In genomic region chr19:6233827-6234511, GRCh38 we compare ENCODE assay signal across 10 cellular contexts. TPM values are rescaled to one million over a fixed set of nuclear protein-coding genes. Genes with fewer than 3 reads are reported as not detected.
DNase-seq lines count a peak whose midpoint lies in the region; TF ChIP-seq lines count a peak whose summit lies in the region.
"Had no signal": no experiment of that assay in that cellular context is flagged by ENCODE, and none has a peak within 500 bp of the region (broad histone marks: within the 10 kb centered on the region; RNA-seq: fewer than 3 reads in every experiment).

No MANE protein-coding gene starts in this region.

- peak overlapping the region; percentile 57 for H3K27ac ChIP-seq in BLaER1
- H3K27ac ChIP-seq in endodermal cell (ENCODE audit: low read depth, low read length), result no peak overlapping the region
- H3K27ac ChIP-seq in neural progenitor cell, result no peak overlapping the region
- no peak overlapping the region for H3K27ac ChIP-seq in colonic mucosa

- intact Hi-C loops in colonic mucosa (cut with DNase I), result no loop called here

- H3K27ac Mint-ChIP-seq in endodermal cell (peak overlapping the region; percentile 44), neural progenitor cell (peak overlapping the region; percentile 11)

- peak overlapping the region; percentile 44 for H3K4me3 ChIP-seq in BLaER1
- H3K4me3 ChIP-seq in endodermal cell (ENCODE audit: low read length), result no peak overlapping the region
- H3K4me3 ChIP-seq in neural progenitor cell, result no peak overlapping the region
- no peak overlapping the region for H3K4me3 ChIP-seq in colonic mucosa

- H3K4me1 Mint-ChIP-seq in endodermal cell, result peaks cover 15% of the 10 kb centered on the region
- H3K4me1 Mint-ChIP-seq in neural progenitor cell, result peaks cover 41% of the 10 kb centered on the region

- peaks cover 100% of the 10 kb centered on the region for H3K4me1 ChIP-seq in BLaER1
- H3K4me1 ChIP-seq in endodermal cell (ENCODE audit: control insufficient read depth, insufficient read depth, low read length), result peaks cover 5% of the 10 kb centered on the region
- peaks cover 15% of the 10 kb centered on the region for H3K4me1 ChIP-seq in neural progenitor cell
- no peaks in the 10 kb centered on the region for H3K4me1 ChIP-seq in colonic mucosa

- H3K36me3 ChIP-seq in BLaER1 (peaks cover 31% of the 10 kb centered on the region), endodermal cell (ENCODE audit: control insufficient read depth, insufficient read depth, low read length) (peaks cover 12% of the 10 kb centered on the region), neural progenitor cell (no peaks in the 10 kb centered on the region), colonic mucosa (no peaks in the 10 kb centered on the region)

- WGBS in endodermal cell (ENCODE audit: insufficient coverage in 1 of 2, insufficient read length in 1 of 2), 2 experiments, result 93 to 94% methylated on average over 16 to 21 of the region's 21 CpGs

- TF ChIP-seq CTCF in endodermal cell (conservative IDR thresholded peaks at IDR 0.05) (no peak), neural progenitor cell (IDR thresholded peaks at IDR 0.05) (no peak), colonic mucosa (IDR thresholded peaks at IDR 0.05) (no peak)

- H4K20me1 ChIP-seq in BLaER1 (peaks cover 100% of the 10 kb centered on the region), neural progenitor cell (ENCODE audit: low read depth) (peaks cover 68% of the 10 kb centered on the region)

- H2AFZ ChIP-seq in neural progenitor cell (replicated peaks), result no peak overlapping the region

- H3K4me2 ChIP-seq in BLaER1, result peak overlapping the region; percentile 94
- no peak overlapping the region for H3K4me2 ChIP-seq in neural progenitor cell

- H3F3A ChIP-seq in neural progenitor cell (ENCODE audit: low read depth), result no peaks in the 10 kb centered on the region

- H3K27me3 ChIP-seq in BLaER1 (no peaks in the 10 kb centered on the region), endodermal cell (ENCODE audit: control insufficient read depth, insufficient read depth, low read length, poor library complexity, severe bottlenecking) (no peaks in the 10 kb centered on the region), neural progenitor cell (no peaks in the 10 kb centered on the region), colonic mucosa (no peaks in the 10 kb centered on the region)

- no peak overlapping the region for H3K4me3 Mint-ChIP-seq in endodermal cell
- no peak overlapping the region for H3K4me3 Mint-ChIP-seq in neural progenitor cell

- H3K9me3 ChIP-seq in BLaER1 (no peaks in the 10 kb centered on the region), endodermal cell (ENCODE audit: control insufficient read depth, low read length) (no peaks in the 10 kb centered on the region), neural progenitor cell (ENCODE audit: low read depth) (no peaks in the 10 kb centered on the region), colonic mucosa (no peaks in the 10 kb centered on the region)

- no peaks in the 10 kb centered on the region for H3K27me3 Mint-ChIP-seq in endodermal cell (ENCODE audit: insufficient read depth)
- peaks cover 4% of the 10 kb centered on the region for H3K27me3 Mint-ChIP-seq in neural progenitor cell (ENCODE audit: insufficient read depth, low read depth)

- H3K79me2 ChIP-seq in neural progenitor cell (ENCODE audit: low read depth), result peaks cover 86% of the 10 kb centered on the region

- peak; percentile 56 for DNase-seq in M059J (ENCODE audit: low read depth)
- DNase-seq in endodermal cell, result no peak
- no peak for DNase-seq in neural progenitor cell (ENCODE audit: low spot score)
- DNase-seq in SW 1271 (lab: John Stamatoyannopoulos, UW), result no peak
- no peak for DNase-seq in SHP77 treated with DMSO at 0.1 percent for 48 hours (lab: John Stamatoyannopoulos, UW)
- DNase-seq in NCI-H2029 treated with DMSO at 0.1 percent for 48 hours (lab: John Stamatoyannopoulos, UW), result no peak
- no peak for DNase-seq in colonic mucosa
- DNase-seq: activated CD4-positive, alpha-beta T cell treated with anti-CD3 and anti-CD28 coated beads for 1 hour; NCI-H446 treated with DMSO at 0.1 percent for 48 hours had no signal

- H3K36me3 Mint-ChIP-seq in endodermal cell (ENCODE audit: low read depth) (peaks cover 16% of the 10 kb centered on the region), neural progenitor cell (peaks cover 22% of the 10 kb centered on the region)

- H3K9me3 Mint-ChIP-seq in endodermal cell, result no peaks in the 10 kb centered on the region
- no peaks in the 10 kb centered on the region for H3K9me3 Mint-ChIP-seq in neural progenitor cell

- H3K9ac ChIP-seq in BLaER1, result peak overlapping the region; percentile 27
- H3K9ac ChIP-seq in endodermal cell (ENCODE audit: extremely low read depth, low read length, poor library complexity, severe bottlenecking), result no peak overlapping the region
- H3K9ac ChIP-seq in neural progenitor cell, result no peak overlapping the region
- H3K9ac ChIP-seq in colonic mucosa (ENCODE audit: low read depth in 2 of 2, low read length in 2 of 2), result no peak overlapping the region

RNA-seq across cellular contexts. Expression of gene MLLT1, which starts 45.8 kb away (rescaled TPM):
- total RNA-seq in M059J (2014; rRNA removed; shearing (Covaris generic)), result 15.2 and 22.6 TPM in 2 replicates
- total RNA-seq in endodermal cell, result 10 to 100 TPM; 50.1 to 51.8 TPM
- 57.3 TPM for polyA plus RNA-seq in endodermal cell (2013, experiment 1 of 2)
- 47.7 TPM for polyA plus RNA-seq in endodermal cell (2013, experiment 2 of 2)
- total RNA-seq in neural progenitor cell (ENCODE audit: low replicate concordance), result 5.6 and 21.0 TPM in 2 replicates
- 10 to 100 TPM; 26.4 to 59.2 TPM for total RNA-seq in colonic mucosa
